15 cellular contexts compared by ENCODE assay signal in the genomic region with DNA sequence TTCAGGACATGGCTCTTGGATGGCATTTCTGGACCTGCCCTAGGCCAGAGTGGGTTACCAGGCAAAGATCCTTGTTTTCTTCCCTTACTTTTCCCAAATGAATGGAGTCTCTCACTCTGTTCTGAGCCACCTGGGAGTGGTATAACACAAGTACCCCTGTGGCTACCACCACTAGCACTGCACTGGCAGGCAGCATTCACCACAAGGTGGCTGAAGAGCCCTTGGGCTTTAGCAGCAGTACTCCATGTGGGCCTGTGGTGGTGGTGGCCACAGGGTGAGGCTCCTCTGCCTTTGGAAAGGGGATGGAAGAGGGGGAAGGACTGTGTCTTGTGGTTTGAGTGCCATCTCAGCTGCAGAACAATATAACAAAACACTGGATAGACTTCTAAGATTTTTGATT. TPM values are rescaled to one million over a fixed set of nuclear protein-coding genes. Genes with fewer than 3 reads are reported as not detected.
A peak's percentile ranks its signal among the peaks of the same experiment; 100 is the strongest.
DNase-seq lines count a peak whose midpoint lies in the region; ATAC-seq and TF ChIP-seq lines count a peak whose summit lies in the region.
"Had no signal": no experiment of that assay in that cellular context is flagged by ENCODE, and none has a peak within 500 bp of the region (broad histone marks: within the 10 kb centered on the region; RNA-seq: fewer than 3 reads in every experiment).

No MANE protein-coding gene starts in this region.

- H3K36me3 Mint-ChIP-seq in endothelial cell (ENCODE audit: low read depth, unreplicated experiment) (no peaks in the 10 kb centered on the region), neural progenitor cell (no peaks in the 10 kb centered on the region)

- H2AFZ ChIP-seq in OCI-LY3 (ENCODE audit: low read depth, low read length) (no peak overlapping the region), neural progenitor cell (replicated peaks) (no peak overlapping the region), GM23248 (no peak overlapping the region)

- H3K4me2 ChIP-seq in OCI-LY3 (ENCODE audit: low read length) = no peak overlapping the region
- no peak overlapping the region for H3K4me2 ChIP-seq in neural progenitor cell
- H3K4me2 ChIP-seq in GM23248 (ENCODE audit: unreplicated experiment) = no peak overlapping the region

- H3F3A ChIP-seq in neural progenitor cell (ENCODE audit: low read depth) (no peaks in the 10 kb centered on the region), GM23248 (ENCODE audit: insufficient read depth) (no peaks in the 10 kb centered on the region)

- H3K9me3 Mint-ChIP-seq in endothelial cell (ENCODE audit: unreplicated experiment) (peaks cover 5% of the 10 kb centered on the region), neural progenitor cell (peaks cover 15% of the 10 kb centered on the region)

- no peaks in the 10 kb centered on the region for H3K9me2 ChIP-seq in GM23248 (ENCODE audit: insufficient read depth)

- H3K27ac ChIP-seq in OCI-LY3 (ENCODE audit: low read length) (no peak overlapping the region), neural progenitor cell (no peak overlapping the region), GM23248 (no peak overlapping the region)
- H3K27ac ChIP-seq: heart left ventricle, SJSA1 had no signal

- in situ Hi-C loops in GM23248 (cut with MboI) = no loop called here

- H3K27ac Mint-ChIP-seq in endothelial cell (ENCODE audit: unreplicated experiment) = no peak overlapping the region
- no peak overlapping the region for H3K27ac Mint-ChIP-seq in neural progenitor cell

- no peak for ATAC-seq in GM21360 (IDR thresholded peaks at IDR 0.05; ENCODE audit: unreplicated experiment)
- ATAC-seq: heart left ventricle had no signal

- H3K9ac ChIP-seq in OCI-LY3 (ENCODE audit: low read length) (no peak overlapping the region), neural progenitor cell (no peak overlapping the region), GM23248 (no peak overlapping the region)

- H3K27me3 ChIP-seq in OCI-LY3 (ENCODE audit: low read depth, low read length) (no peaks in the 10 kb centered on the region), neural progenitor cell (no peaks in the 10 kb centered on the region), GM23248 (replicated peaks; ENCODE audit: insufficient read depth) (no peaks in the 10 kb centered on the region)
- H3K27me3 ChIP-seq: heart left ventricle, SJSA1 had no signal

- TF ChIP-seq CTCF in OCI-LY3 (IDR thresholded peaks at IDR 0.05; ENCODE audit: low read depth, low read length) (peak; percentile 26), endothelial cell (IDR thresholded peaks at IDR 0.05; ENCODE audit: unreplicated experiment) (no peak), neural progenitor cell (IDR thresholded peaks at IDR 0.05) (peak; percentile 20)

- H3K79me2 ChIP-seq in OCI-LY3 (ENCODE audit: low read length) = no peaks in the 10 kb centered on the region
- H3K79me2 ChIP-seq in neural progenitor cell (ENCODE audit: low read depth) = no peaks in the 10 kb centered on the region
- H3K79me2 ChIP-seq in GM23248 (ENCODE audit: insufficient read depth) = no peaks in the 10 kb centered on the region

- H3K9me3 ChIP-seq in OCI-LY3 (ENCODE audit: insufficient read depth, low read length) (no peaks in the 10 kb centered on the region), neural progenitor cell (ENCODE audit: low read depth) (peaks cover 3% of the 10 kb centered on the region), GM23248 (ENCODE audit: low read depth) (no peaks in the 10 kb centered on the region)
- H3K9me3 ChIP-seq: SJSA1 had no signal

- H3K4me3 Mint-ChIP-seq in endothelial cell (ENCODE audit: unreplicated experiment) (no peak overlapping the region), neural progenitor cell (no peak overlapping the region)

- H3K27me3 Mint-ChIP-seq in endothelial cell (ENCODE audit: unreplicated experiment) = peaks cover 4% of the 10 kb centered on the region
- H3K27me3 Mint-ChIP-seq in neural progenitor cell (ENCODE audit: insufficient read depth, low read depth) = peaks cover 5% of the 10 kb centered on the region
- H3K27me3 Mint-ChIP-seq: activated CD4-positive, alpha-beta T cell treated with anti-CD3 and anti-CD28 coated beads, Interleukin-2, amount 10 ng/mL, durations not matched to agents 24 days and 14 days; activated naive CD4-positive, alpha-beta T cell treated with anti-CD3 and anti-CD28 coated beads, Interleukin-2, amount 50 U/mL, for 24 hours had no signal

- no peaks in the 10 kb centered on the region for H3K4me1 Mint-ChIP-seq in endothelial cell (ENCODE audit: unreplicated experiment)
- H3K4me1 Mint-ChIP-seq in neural progenitor cell = peaks cover 5% of the 10 kb centered on the region

- no peak overlapping the region for H3K4me3 ChIP-seq in OCI-LY3 (ENCODE audit: low read length)
- no peak overlapping the region for H3K4me3 ChIP-seq in neural progenitor cell
- no peak overlapping the region for H3K4me3 ChIP-seq in GM23248
- H3K4me3 ChIP-seq: heart left ventricle, SJSA1 had no signal

- DNase-seq in DMS53 (lab: John Stamatoyannopoulos, UW) (peak; percentile 77), DMS53 treated with DMSO at 0.1 percent for 48 hours (lab: John Stamatoyannopoulos, UW; ENCODE audit: unreplicated experiment) (no peak), endothelial cell (ENCODE audit: low spot score) (peak; percentile 8), neural progenitor cell (ENCODE audit: low spot score) (peak; percentile 23), GM23248 (no peak)
- DNase-seq in activated CD8-positive, alpha-beta memory T cell treated with anti-CD3 and anti-CD28 coated beads for 24 hours = no peak
- DNase-seq: activated CD4-positive, alpha-beta T cell treated with anti-CD3 and anti-CD28 coated beads, Interleukin-2, amount 10 ng/mL, durations not matched to agents 24 days and 14 days; DMS 273 treated with DMSO at 0.1 percent for 48 hours; heart left ventricle; NCI-H510A had no signal

- H3K36me3 ChIP-seq in OCI-LY3 (replicated peaks; ENCODE audit: low read depth, low read length) (no peaks in the 10 kb centered on the region), neural progenitor cell (no peaks in the 10 kb centered on the region), GM23248 (ENCODE audit: low read depth) (no peaks in the 10 kb centered on the region)
- H3K36me3 ChIP-seq: heart left ventricle, SJSA1 had no signal

- H3K4me1 ChIP-seq in OCI-LY3 (ENCODE audit: low read length) = no peaks in the 10 kb centered on the region
- H3K4me1 ChIP-seq in neural progenitor cell = no peaks in the 10 kb centered on the region
- peaks cover 6% of the 10 kb centered on the region for H3K4me1 ChIP-seq in GM23248 (ENCODE audit: insufficient read depth)
- H3K4me1 ChIP-seq: heart left ventricle, SJSA1 had no signal

- H4K20me1 ChIP-seq in OCI-LY3 (ENCODE audit: insufficient read depth, low read length) = no peaks in the 10 kb centered on the region
- no peaks in the 10 kb centered on the region for H4K20me1 ChIP-seq in neural progenitor cell (ENCODE audit: low read depth)
- no peaks in the 10 kb centered on the region for H4K20me1 ChIP-seq in GM23248 (ENCODE audit: insufficient read depth)

RNA-seq across cellular contexts. Expression of gene LMNTD1, which starts 38.0 kb away (rescaled TPM):
- total RNA-seq in endothelial cell (ENCODE audit: unreplicated experiment) (not detected), neural progenitor cell (ENCODE audit: low replicate concordance) (not detected in 2 replicates)
- total RNA-seq in GM23248 (2014; rRNA removed; shearing (Covaris generic)) = 0.13 and 0.43 TPM in 2 replicates
- polyA plus RNA-seq in GM23248 (2016; fragmentation: Nextera tagmentation; extraction: Ambion mirVana) = 0.39 and 0.58 TPM in 2 replicates
- total RNA-seq: A172; activated CD4-positive, alpha-beta T cell treated with anti-CD3 and anti-CD28 coated beads, Interleukin-2, amount 10 ng/mL, durations not matched to agents 24 days and 14 days had no signal
- polyA plus RNA-seq: heart left ventricle had no signal

Comparison
In these comparisons a context has a peak if more than half of its experiments do, and no peak if none do; other contexts are left out.
1. DNase-seq: peak in DMS53 (single experiment), endothelial cell (single experiment) and neural progenitor cell (single experiment); none in DMS53 treated with DMSO at 0.1 percent for 48 hours (single experiment), GM23248 (single experiment) and activated CD8-positive, alpha-beta memory T cell treated with anti-CD3 and anti-CD28 coated beads for 24 hours (single experiment).